8 cellular contexts compared by ENCODE assay signal in the genomic region with DNA sequence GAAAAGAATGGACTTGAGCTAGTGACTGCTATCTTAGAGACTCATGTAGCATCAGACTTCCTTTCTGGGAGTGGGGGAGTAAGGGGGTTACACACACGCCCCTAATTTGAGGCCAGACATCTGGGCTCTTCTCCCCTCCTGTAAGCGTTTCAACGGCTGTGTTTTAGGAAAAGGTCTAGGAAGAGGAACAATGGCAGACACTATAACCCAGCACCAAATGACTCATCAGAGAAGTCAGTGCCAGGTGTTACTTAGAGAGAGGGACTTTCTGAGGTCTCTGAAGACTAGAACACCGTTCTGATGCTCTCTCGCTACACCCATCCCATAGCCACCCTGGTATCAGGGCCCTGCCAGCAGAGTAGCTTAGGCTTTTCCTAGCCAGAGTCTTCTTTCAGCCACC.
DNase-seq lines count a peak whose midpoint lies in the region; ATAC-seq and TF ChIP-seq lines count a peak whose summit lies in the region.

No MANE protein-coding gene starts in this region.

- H4K20me1 ChIP-seq in mammary epithelial cell (ENCODE audit: insufficient read depth, low read length): no peaks in the 10 kb centered on the region

- H2AFZ ChIP-seq in mammary epithelial cell (ENCODE audit: low read depth, low read length): no peak overlapping the region

- DNase-seq in GM13977 (ENCODE audit: low spot score) (peak; percentile 19), mammary epithelial cell (peak; percentile 24), WTC11 (ENCODE audit: low spot score) (no peak), SHP77 (lab: John Stamatoyannopoulos, UW) (no peak), T-helper 1 cell (no peak)
- DNase-seq in activated CD4-positive, alpha-beta T cell treated with anti-CD3 and anti-CD28 coated beads, Interleukin-2, amount 10 ng/mL, durations not matched to agents 24 days and 14 days: no peak

- H3K4me1 ChIP-seq in mammary epithelial cell (ENCODE audit: insufficient read depth, low read length): no peaks in the 10 kb centered on the region

- in situ Hi-C loops in GM13977 (cut with MboI; ENCODE audit: low pct_unique_long_range_greater_than_20kb, low sequenced_read_pairs, unreplicated experiment) (no loop called here), mammary epithelial cell (cut with MboI; ENCODE audit: low sequenced_read_pairs in 2 of 2) (no loop called here)

- no peaks in the 10 kb centered on the region for H3K9me3 Mint-ChIP-seq in WTC11
- no peaks in the 10 kb centered on the region for H3K9me3 Mint-ChIP-seq in activated CD4-positive, alpha-beta T cell treated with anti-CD3 and anti-CD28 coated beads, Interleukin-2, amount 10 ng/mL, durations not matched to agents 24 days and 14 days

- H3K4me3 ChIP-seq in mammary epithelial cell (replicated peaks in 1 of 3; ENCODE audit: insufficient read depth in 1 of 3, low read depth in 2 of 3, low read length in 3 of 3): no peak overlapping the region

- ATAC-seq in GM21390 (IDR thresholded peaks at IDR 0.05; ENCODE audit: unreplicated experiment): peak; percentile 98
- peak; percentile 95 for ATAC-seq in HG03175 (IDR thresholded peaks at IDR 0.05; ENCODE audit: unreplicated experiment)
- ATAC-seq in WTC11: no peak

- no peaks in the 10 kb centered on the region for H3K27me3 ChIP-seq in mammary epithelial cell (ENCODE audit: insufficient read depth, low read length)

- no peak overlapping the region for H3K4me3 Mint-ChIP-seq in WTC11
- H3K4me3 Mint-ChIP-seq in activated CD4-positive, alpha-beta T cell treated with anti-CD3 and anti-CD28 coated beads, Interleukin-2, amount 10 ng/mL, durations not matched to agents 24 days and 14 days: no peak overlapping the region

- H3K27ac Mint-ChIP-seq in WTC11: no peak overlapping the region
- no peak overlapping the region for H3K27ac Mint-ChIP-seq in activated CD4-positive, alpha-beta T cell treated with anti-CD3 and anti-CD28 coated beads, Interleukin-2, amount 10 ng/mL, durations not matched to agents 24 days and 14 days

- POLR2A ChIA-PET in WTC11 (lab: Charles Lee): no interaction called here

- no TSS peak for BruUV-seq in mammary epithelial cell (replicated peaks; lab: Mats Ljungman, UMichigan)

- H3K27ac ChIP-seq in mammary epithelial cell (ENCODE audit: insufficient read depth, low read depth, low read length): no peak overlapping the region

- no peaks in the 10 kb centered on the region for H3K36me3 ChIP-seq in mammary epithelial cell (ENCODE audit: insufficient read depth, low read length)

- TF ChIP-seq CTCF in GM13977 (IDR thresholded peaks at IDR 0.05; ENCODE audit: extremely low read depth, insufficient read depth, missing control alignments): no peak
- no peak for TF ChIP-seq CTCF in mammary epithelial cell (conservative IDR thresholded peaks at IDR 0.05 in 1 of 2, IDR thresholded peaks at IDR 0.05 in 1 of 2; ENCODE audit: extremely low read depth in 1 of 2, insufficient read depth in 1 of 2, low read depth in 1 of 2, low read length in 2 of 2)
- no peak for TF ChIP-seq CTCF in WTC11 (IDR thresholded peaks at IDR 0.05)

- H3K79me2 ChIP-seq in mammary epithelial cell (ENCODE audit: insufficient read depth, low read length): no peaks in the 10 kb centered on the region

- H3K9ac ChIP-seq in mammary epithelial cell (ENCODE audit: insufficient read depth, low read length): no peak overlapping the region

- CTCF ChIA-PET in mammary epithelial cell (lab: Charles Lee; ENCODE audit: low non-redundant PET): no interaction called here
- CTCF ChIA-PET in WTC11 (lab: Charles Lee): no interaction called here

- no peaks in the 10 kb centered on the region for H3K27me3 Mint-ChIP-seq in WTC11 (ENCODE audit: low read depth)
- no peaks in the 10 kb centered on the region for H3K27me3 Mint-ChIP-seq in activated CD4-positive, alpha-beta T cell treated with anti-CD3 and anti-CD28 coated beads, Interleukin-2, amount 10 ng/mL, durations not matched to agents 24 days and 14 days

- no peaks in the 10 kb centered on the region for H3K9me3 ChIP-seq in mammary epithelial cell (replicated peaks; ENCODE audit: insufficient read depth, low read length)

- H3K36me3 Mint-ChIP-seq in WTC11: no peaks in the 10 kb centered on the region
- no peaks in the 10 kb centered on the region for H3K36me3 Mint-ChIP-seq in activated CD4-positive, alpha-beta T cell treated with anti-CD3 and anti-CD28 coated beads, Interleukin-2, amount 10 ng/mL, durations not matched to agents 24 days and 14 days (ENCODE audit: low read depth)

- H3K4me1 Mint-ChIP-seq in WTC11: peaks cover 6% of the 10 kb centered on the region
- no peaks in the 10 kb centered on the region for H3K4me1 Mint-ChIP-seq in activated CD4-positive, alpha-beta T cell treated with anti-CD3 and anti-CD28 coated beads, Interleukin-2, amount 10 ng/mL, durations not matched to agents 24 days and 14 days

- WGBS in mammary epithelial cell (ENCODE audit: low coverage, missing lambda C conversion rate): 47% methylated on average over 5 of the region's 5 CpGs

- intact Hi-C loops in mammary epithelial cell (cut with micrococcal nuclease): no loop called here
- intact Hi-C loops in activated CD4-positive, alpha-beta T cell treated with anti-CD3 and anti-CD28 coated beads, Interleukin-2, amount 10 ng/mL, durations not matched to agents 24 days and 14 days (cut with micrococcal nuclease): no loop called here

- H3K4me2 ChIP-seq in mammary epithelial cell (ENCODE audit: insufficient read depth, low read depth, low read length): no peak overlapping the region

- dilution Hi-C loops in mammary epithelial cell (cut with HindIII; ENCODE audit: low sequenced_read_pairs): no loop called here

TF ChIP-seq in WTC11, 78 proteins besides CTCF, POLR2A, EP300 and RAD21:
- no peak for TF ChIP-seq HMGA2 (CRISPR knock-in tag; IDR thresholded peaks at IDR 0.05)

Comparison
In these comparisons a context has a peak if more than half of its experiments do, and no peak if none do; other contexts are left out.
1. DNase-seq: peak in GM13977 (single experiment) and mammary epithelial cell (single experiment); none in WTC11 (single experiment), activated CD4-positive, alpha-beta T cell treated with anti-CD3 and anti-CD28 coated beads, Interleukin-2, amount 10 ng/mL, durations not matched to agents 24 days and 14 days (single experiment), SHP77 (0 of 2) and T-helper 1 cell (0 of 5).